Comparison of ENCODE assay signal across 1 cellular context in genomic region chr14:88563845-88564244, GRCh38.
TF ChIP-seq lines count a peak whose summit lies in the region.

No MANE protein-coding gene starts in this region.

TF ChIP-seq in HCT116, 20 proteins besides CTCF, POLR2A, EP300 and RAD21 (continued from another document):
- TF ChIP-seq REST (IDR thresholded peaks at IDR 0.05; ENCODE audit: low read depth): no peak
- TF ChIP-seq CEBPB (IDR thresholded peaks at IDR 0.05; ENCODE audit: low read depth): no peak
- no peak for TF ChIP-seq MAX (IDR thresholded peaks at IDR 0.05)
